In the genomic region with DNA sequence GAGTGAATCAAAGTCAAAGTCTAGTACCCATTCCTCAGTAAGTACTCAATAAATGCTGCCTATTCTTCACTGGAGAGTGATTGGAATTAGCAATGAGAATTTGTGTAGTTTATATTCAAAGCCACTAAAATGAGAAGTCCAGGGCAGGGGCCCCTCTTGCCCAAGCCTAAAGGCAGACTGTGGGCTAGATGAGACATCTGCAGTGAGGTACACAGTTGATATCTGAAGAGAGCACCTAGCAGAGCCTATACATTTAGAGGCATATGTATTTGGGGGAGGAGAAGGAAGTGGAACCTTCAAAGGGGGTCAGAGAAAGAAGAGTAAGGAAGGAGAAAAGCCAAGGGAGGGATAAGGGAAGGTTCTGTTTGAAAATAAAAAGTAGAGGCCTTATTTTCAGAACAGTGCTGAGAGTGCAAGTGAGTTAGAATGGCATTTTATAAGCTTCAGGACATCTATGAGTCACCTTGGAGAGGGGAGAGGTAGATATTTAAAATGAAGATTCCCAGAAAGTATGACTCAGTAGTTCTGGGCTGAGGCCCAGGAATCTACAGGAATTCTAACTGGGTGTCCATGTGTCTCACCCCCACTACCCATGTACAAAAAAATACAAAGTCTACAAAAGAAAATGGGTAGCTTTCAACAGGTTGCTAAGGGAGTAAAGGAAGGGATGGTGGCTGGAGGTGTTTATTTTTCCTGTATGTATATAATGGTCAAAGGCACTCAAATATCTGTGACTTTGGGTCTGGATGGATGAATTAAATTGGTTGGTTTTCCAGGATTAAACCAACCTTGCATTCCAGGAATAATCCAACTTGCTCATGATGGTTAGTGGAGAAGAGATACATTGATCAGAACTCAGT, we compare ENCODE assay signal across 16 cellular contexts.
A peak's percentile ranks its signal among the peaks of the same experiment; 100 is the strongest.
DNase-seq lines count a peak whose midpoint lies in the region; TF ChIP-seq lines count a peak whose summit lies in the region.
"Had no signal": no experiment of that assay in that cellular context is flagged by ENCODE, and none has a peak within 500 bp of the region (broad histone marks: within the 10 kb centered on the region; RNA-seq: fewer than 3 reads in every experiment).

No MANE protein-coding gene starts in this region.

- CTCF ChIA-PET in AG04450 (lab: Charles Lee) = no interaction called here

- no peak overlapping the region for H3K23ac ChIP-seq in neuronal stem cell (ENCODE audit: low read depth, low read length, poor library complexity)

- peak; percentile 74 for DNase-seq in AG04450 (ENCODE audit: low read depth, low spot score)
- peak; percentile 33 for DNase-seq in HK-2 (ENCODE audit: unreplicated experiment)
- DNase-seq in amniotic stem cell (lab: John Stamatoyannopoulos, UW) = peak; percentile 34
- DNase-seq in foreskin fibroblast = peak; percentile 83 to 91
- no peak for DNase-seq in T-helper 2 cell treated with Interferon-gamma antibody and Interleukin-4, amounts not matched to agents 5 μg/mL and 100 μg/mL, for 36 hours (ENCODE audit: low spot score)
- DNase-seq in HT-29 (ENCODE audit: low spot score) = no peak
- no peak for DNase-seq in NCI-H446 (lab: John Stamatoyannopoulos, UW)
- no peak for DNase-seq in neuronal stem cell (ENCODE audit: low spot score)
- DNase-seq: aorta; endodermal cell; GDM1; NCI-H774; stimulated activated CD4-positive, alpha-beta T cell treated with anti-CD3 and anti-CD28 coated beads, Interleukin-4, amount 100 ng/mL, for 4 hours; stimulated activated naive CD4-positive, alpha-beta T cell had no signal

- H3K36me3 ChIP-seq in neuronal stem cell (replicated peaks in 1 of 2; ENCODE audit: control insufficient read depth in 2 of 2, insufficient read depth in 2 of 2, low read length in 2 of 2) = no peaks in the 10 kb centered on the region

- H3K27ac ChIP-seq in AG04450 (ENCODE audit: low read depth, low read length) = peak overlapping the region; percentile 85
- no peak overlapping the region for H3K27ac ChIP-seq in neuronal stem cell (replicated peaks; ENCODE audit: low read length)

- H3K14ac ChIP-seq in neuronal stem cell (ENCODE audit: low read length) = no peak overlapping the region

- no peak overlapping the region for H2BK12ac ChIP-seq in neuronal stem cell (ENCODE audit: low read length)

- H3K18ac ChIP-seq in neuronal stem cell (ENCODE audit: low read length) = no peak overlapping the region

- no peak overlapping the region for H2BK5ac ChIP-seq in neuronal stem cell (ENCODE audit: low read length)

- no peak overlapping the region for H2AFZ ChIP-seq in neuronal stem cell (ENCODE audit: low read length)

- H3K4me1 ChIP-seq in neuronal stem cell (ENCODE audit: control insufficient read depth in 2 of 2, insufficient read depth in 1 of 2, low read depth in 1 of 2, low read length in 2 of 2) = peaks cover 2 to 3% of the 10 kb centered on the region in 2 donors

- no peak overlapping the region for H2AK5ac ChIP-seq in neuronal stem cell (ENCODE audit: low read depth, low read length)

- H3K36me3 Mint-ChIP-seq in T-helper 2 cell treated with Interferon-gamma antibody and Interleukin-4, amounts not matched to agents 5 μg/mL and 100 μg/mL, for 36 hours (ENCODE audit: low read depth) = peaks cover 3% of the 10 kb centered on the region

- H3K4me3 Mint-ChIP-seq in T-helper 2 cell treated with Interferon-gamma antibody and Interleukin-4, amounts not matched to agents 5 μg/mL and 100 μg/mL, for 36 hours = no peak overlapping the region
- H3K4me3 Mint-ChIP-seq: CD14-positive monocyte, endodermal cell had no signal

- H3K4me2 ChIP-seq in neuronal stem cell (ENCODE audit: insufficient read depth, low read length, poor library complexity, severe bottlenecking) = no peak overlapping the region

- no peaks in the 10 kb centered on the region for H3K79me1 ChIP-seq in neuronal stem cell (ENCODE audit: low read depth, low read length)

- POLR2A ChIA-PET in AG04450 (lab: Yijun Ruan, JAX) = interaction anchor here (0.9 kb wide), 1 partner anchor 47 kb away, joined by 3 read pairs; no protein-coding TSS in a partner anchor

- TF ChIP-seq CTCF in AG04450 (IDR thresholded peaks at IDR 0.05; ENCODE audit: low read depth, low read length) = no peak
- TF ChIP-seq CTCF in foreskin fibroblast (IDR thresholded peaks at IDR 0.05; ENCODE audit: low read depth, low read length) = no peak

- H4K8ac ChIP-seq in neuronal stem cell (ENCODE audit: low read depth, low read length) = no peak overlapping the region

- no peak overlapping the region for H2BK120ac ChIP-seq in neuronal stem cell (ENCODE audit: low read depth, low read length)

- H3K27me3 ChIP-seq in AG04450 (ENCODE audit: control insufficient read depth, insufficient read depth, low read length) = no peaks in the 10 kb centered on the region
- H3K27me3 ChIP-seq in neuronal stem cell (ENCODE audit: control insufficient read depth in 3 of 3, insufficient read depth in 3 of 3, low read depth in 1 of 3, low read length in 3 of 3) = no peaks in the 10 kb centered on the region

- H3K4me3 ChIP-seq in AG04450 (ENCODE audit: low read depth, low read length) = 0 out of 2 replicates have a peak overlapping the region, but pooled peaks have one; percentile 4
- no peak overlapping the region for H3K4me3 ChIP-seq in foreskin fibroblast (ENCODE audit: low read depth in 1 of 2, low read length in 2 of 2)
- H3K4me3 ChIP-seq in neuronal stem cell (ENCODE audit: low read length in 2 of 2) = no peak overlapping the region

- peaks cover 13% of the 10 kb centered on the region for H3K9me3 ChIP-seq in AG04450 (ENCODE audit: control insufficient read depth, insufficient read depth, low read length)
- peaks cover 0 to 14% of the 10 kb centered on the region in 2 donors for H3K9me3 ChIP-seq in neuronal stem cell (replicated peaks in 1 of 2; ENCODE audit: control insufficient read depth in 2 of 2, insufficient read depth in 1 of 2, low read depth in 1 of 2, low read length in 2 of 2)

- peaks cover 14% of the 10 kb centered on the region for H3K9me3 Mint-ChIP-seq in T-helper 2 cell treated with Interferon-gamma antibody and Interleukin-4, amounts not matched to agents 5 μg/mL and 100 μg/mL, for 36 hours

- no peaks in the 10 kb centered on the region for H3K27me3 Mint-ChIP-seq in T-helper 2 cell treated with Interferon-gamma antibody and Interleukin-4, amounts not matched to agents 5 μg/mL and 100 μg/mL, for 36 hours (ENCODE audit: low read depth)
- H3K27me3 Mint-ChIP-seq: progenitor cell of endocrine pancreas had no signal

- no peak overlapping the region for H3K9ac ChIP-seq in neuronal stem cell (ENCODE audit: low read depth, low read length, poor library complexity)

- no peak overlapping the region for H2BK15ac ChIP-seq in neuronal stem cell (ENCODE audit: low read length)

- H3K27ac Mint-ChIP-seq in T-helper 2 cell treated with Interferon-gamma antibody and Interleukin-4, amounts not matched to agents 5 μg/mL and 100 μg/mL, for 36 hours = no peak overlapping the region
- H3K27ac Mint-ChIP-seq: CD14-positive monocyte, endodermal cell, progenitor cell of endocrine pancreas had no signal

- H3K4me1 Mint-ChIP-seq in T-helper 2 cell treated with Interferon-gamma antibody and Interleukin-4, amounts not matched to agents 5 μg/mL and 100 μg/mL, for 36 hours (ENCODE audit: low read depth) = no peaks in the 10 kb centered on the region

- no peak overlapping the region for H3K4ac ChIP-seq in neuronal stem cell (ENCODE audit: low read length)

- H4K91ac ChIP-seq in neuronal stem cell (ENCODE audit: low read depth, low read length, poor library complexity) = no peak overlapping the region

Comparison
In these comparisons a context has a peak if more than half of its experiments do, and no peak if none do; other contexts are left out.
1. DNase-seq: peak in AG04450 (single experiment), HK-2 (single experiment), amniotic stem cell (single experiment) and foreskin fibroblast (2 of 2); none in T-helper 2 cell treated with Interferon-gamma antibody and Interleukin-4, amounts not matched to agents 5 μg/mL and 100 μg/mL, for 36 hours (single experiment), HT-29 (single experiment), NCI-H446 (0 of 2) and neuronal stem cell (single experiment).